1 cellular context compared by ENCODE assay signal in the genomic region with DNA sequence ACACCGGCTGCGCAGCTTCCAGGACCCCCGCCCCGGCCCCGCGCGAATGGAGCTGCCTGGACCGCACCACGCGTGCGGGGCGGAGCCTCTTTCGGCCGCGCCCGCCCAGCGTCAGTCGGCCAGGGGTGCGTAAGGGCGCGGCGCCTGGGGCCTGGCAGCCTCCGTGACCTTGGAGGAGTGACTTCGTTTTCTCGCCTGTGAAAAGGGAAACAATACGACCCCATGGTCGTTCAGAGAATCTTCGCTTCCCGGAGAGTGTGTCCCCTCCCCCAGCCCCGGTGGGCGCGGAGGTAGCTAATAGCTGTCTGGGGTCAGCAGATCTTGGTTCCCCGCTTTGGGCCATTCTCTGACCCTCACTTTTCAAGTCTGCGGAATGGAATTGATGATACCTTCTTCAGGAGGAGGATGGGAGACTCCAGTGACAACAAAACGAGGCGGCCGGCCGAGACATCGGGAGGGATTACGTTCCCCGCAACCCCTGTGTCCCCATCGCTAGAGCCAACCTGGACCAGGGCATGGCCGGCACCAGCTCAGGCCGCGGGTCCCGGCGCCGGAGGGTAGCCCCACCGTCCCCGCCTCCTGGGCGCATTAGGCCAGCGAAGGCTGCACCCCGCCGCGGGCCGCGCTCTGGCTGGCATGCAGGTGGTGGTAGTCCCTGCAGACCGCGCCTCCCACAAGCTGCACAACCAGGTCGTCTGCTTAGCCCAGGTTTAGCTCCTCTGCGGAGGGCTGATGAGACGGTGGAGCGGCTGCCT.
TF ChIP-seq lines count a peak whose summit lies in the region.

No MANE protein-coding gene starts in this region.

TF ChIP-seq in SK-N-SH treated with all-trans-retinoic acid at 6 μM for 48 hours, 23 proteins besides CTCF, POLR2A, EP300 and RAD21 (continued from another document):
- TF ChIP-seq ZFP30 (CRISPR knock-in tag; IDR thresholded peaks at IDR 0.05) (no peak), RARB (CRISPR knock-in tag; IDR thresholded peaks at IDR 0.05) (no peak)
TF ChIP-seq in SK-N-SH treated with all-trans-retinoic acid at 6 μM for 48 hours: peak in this region for 0.
